Comparison of ENCODE assay signal across 10 cellular contexts in genomic region chr16:62067981-62068380, GRCh38. TPM values are rescaled to one million over a fixed set of nuclear protein-coding genes. Genes with fewer than 3 reads are reported as not detected.
"Had no signal": no experiment of that assay in that cellular context is flagged by ENCODE, and none has a peak within 500 bp of the region (broad histone marks: within the 10 kb centered on the region; RNA-seq: fewer than 3 reads in every experiment).

No MANE protein-coding gene starts in this region.

- H3K4me3 ChIP-seq: GM23248, GM23338, HAP-1 had no signal

- H3K9me3 ChIP-seq: HAP-1 had no signal

- H3K27ac ChIP-seq: GM23248 had no signal

- H3K4me1 ChIP-seq: HAP-1 had no signal

- H3K4me2 ChIP-seq: GM23338 had no signal

- ATAC-seq: HCT116 had no signal

- H3K36me3 ChIP-seq: HAP-1 had no signal

- FAIRE-seq: H54 had no signal

- DNase-seq: GOT3, H7, H9, HCEC 1CT, HFFc6 had no signal

- H3K9ac ChIP-seq: GM23248 had no signal

- H2AFZ ChIP-seq: GM23248, GM23338 had no signal

RNA-seq across cellular contexts. Expression of gene CDH8, which starts 31.7 kb away (rescaled TPM):
- total RNA-seq: GM23248, HFFc6 had no signal
- polyA plus RNA-seq: GM23248 had no signal
